1 cellular context compared by ENCODE assay signal in the genomic region with DNA sequence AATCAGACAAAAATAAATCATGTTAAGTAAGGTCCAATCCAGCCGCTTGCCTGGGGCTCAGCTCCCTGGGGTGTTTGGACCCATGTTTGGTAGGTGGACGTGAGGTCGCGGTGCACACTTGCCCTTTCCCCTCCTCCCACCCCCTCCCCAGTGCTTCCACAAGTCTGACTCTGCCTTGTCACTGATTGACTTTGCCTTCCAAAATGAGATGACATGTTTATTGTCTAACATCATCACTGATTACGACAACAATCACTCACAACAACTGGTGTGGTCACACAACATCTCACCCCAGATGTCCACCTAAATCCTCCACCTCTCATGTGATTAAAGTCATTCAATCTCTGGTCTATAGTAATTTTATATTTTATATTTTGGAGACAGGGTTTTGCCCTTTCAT.
TF ChIP-seq lines count a peak whose summit lies in the region.

No MANE protein-coding gene starts in this region.

TF ChIP-seq in IMR-90, 13 proteins besides CTCF, POLR2A, EP300 and RAD21 (continued from another document):
- TF ChIP-seq SMC3 (IDR thresholded peaks at IDR 0.05; ENCODE audit: low read depth, low read length) (no peak), BHLHE40 (IDR thresholded peaks at IDR 0.05; ENCODE audit: low read depth, low read length) (no peak)
